In the genomic region with DNA sequence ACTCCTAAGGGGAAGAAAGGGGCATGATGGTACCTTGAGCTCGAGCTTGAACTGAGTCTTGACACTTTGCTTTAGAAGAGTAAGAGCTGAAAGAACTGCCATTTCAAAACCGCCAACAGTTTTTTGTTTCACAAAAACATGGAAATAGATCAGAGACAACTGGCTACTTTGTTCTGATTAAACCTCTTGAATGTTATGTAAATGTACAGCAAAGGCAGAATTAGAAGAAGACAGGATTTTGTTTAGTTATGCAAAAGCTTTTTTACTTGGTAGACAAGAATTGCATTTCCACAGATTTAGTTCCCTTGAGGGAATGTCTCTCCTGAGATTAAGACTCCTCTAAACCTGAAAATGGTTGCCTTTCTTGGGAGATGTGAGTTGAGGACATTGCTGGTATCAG, we compare ENCODE assay signal across 35 cellular contexts. TPM values are rescaled to one million over a fixed set of nuclear protein-coding genes. Genes with fewer than 3 reads are reported as not detected.
"Had no signal": no experiment of that assay in that cellular context is flagged by ENCODE, and none has a peak within 500 bp of the region (broad histone marks: within the 10 kb centered on the region; RNA-seq: fewer than 3 reads in every experiment).

No MANE protein-coding gene starts in this region.

- H3K4me3 ChIP-seq: adrenal gland, body of pancreas, esophagus squamous epithelium, gastroesophageal sphincter, heart right ventricle had no signal

- DNase-seq: activated CD4-positive, alpha-beta memory T cell treated with anti-CD3 and anti-CD28 coated beads, Interleukin-2, amount 10 ng/mL, durations not matched to agents 7 days and 5 days; activated CD4-positive, alpha-beta T cell treated with anti-CD3 and anti-CD28 coated beads for 1 hour; activated CD4-positive, alpha-beta T cell treated with anti-CD3 and anti-CD28 coated beads for 4 hours; activated CD4-positive, alpha-beta T cell treated with anti-CD3 and anti-CD28 coated beads, Interleukin-2, amount 10 ng/mL, durations not matched to agents 7 days and 5 days; activated CD4-positive, alpha-beta T cell treated with anti-CD3 and anti-CD28 coated beads, Interleukin-2, amount 50 U/mL, for 4 hours; activated effector memory CD4-positive, alpha-beta T cell treated with Interleukin-2 at 50 U/mL for 16 hours; activated gamma-delta T cell treated with Interleukin-2 at 50 U/mL for 16 hours; activated naive CD4-positive, alpha-beta T cell treated with Interleukin-2 at 50 U/mL for 16 hours; activated naive CD8-positive, alpha-beta T cell treated with anti-CD3 and anti-CD28 coated beads for 36 hours; activated naive CD8-positive, alpha-beta T cell treated with anti-CD3 and anti-CD28 coated beads, Interleukin-2, amount 50 U/mL, for 24 hours; activated T-cell treated with anti-CD3 and anti-CD28 coated beads, Interleukin-2, amount 50 U/mL, for 4 hours; adrenal gland; amygdala; aorta; body of pancreas; caudate nucleus; cortex of kidney; dermis blood vessel endothelial cell; effector CD4-positive, alpha-beta T cell; esophagus squamous epithelium; foreskin melanocyte; heart right ventricle; T-helper 1 cell; T-helper 17 cell; T1000 had no signal

- H3K27ac Mint-ChIP-seq: activated CD4-positive, alpha-beta memory T cell treated with anti-CD3 and anti-CD28 coated beads, Interleukin-2, amount 10 ng/mL, durations not matched to agents 7 days and 5 days; activated CD4-positive, alpha-beta T cell treated with anti-CD3 and anti-CD28 coated beads, Interleukin-2, amount 10 ng/mL, durations not matched to agents 7 days and 5 days; activated naive CD4-positive, alpha-beta T cell treated with anti-CD3 and anti-CD28 coated beads, Interleukin-2, amount 50 U/mL, for 24 hours; activated naive CD8-positive, alpha-beta T cell treated with anti-CD3 and anti-CD28 coated beads for 36 hours; activated naive CD8-positive, alpha-beta T cell treated with anti-CD3 and anti-CD28 coated beads, Interleukin-2, amount 50 U/mL, for 24 hours; activated T-helper 17 cell treated with anti-CD3 and anti-CD28 coated beads, Interleukin-2, amount 50 U/mL, for 72 hours; T-helper 17 cell; T-helper 2 cell treated with Interferon-gamma antibody and Interleukin-4, amounts not matched to agents 5 μg/mL and 100 μg/mL, for 36 hours had no signal

- H3K36me3 Mint-ChIP-seq: activated naive CD4-positive, alpha-beta T cell treated with anti-CD3 and anti-CD28 coated beads, Interleukin-2, amount 50 U/mL, for 24 hours; activated naive CD8-positive, alpha-beta T cell treated with anti-CD3 and anti-CD28 coated beads for 36 hours had no signal

- H3K36me3 ChIP-seq: adrenal gland, esophagus squamous epithelium, gastroesophageal sphincter, heart right ventricle had no signal

- H3K9me3 Mint-ChIP-seq: activated CD4-positive, alpha-beta T cell treated with anti-CD3 and anti-CD28 coated beads, Interleukin-2, amount 10 ng/mL, durations not matched to agents 7 days and 5 days; activated naive CD4-positive, alpha-beta T cell treated with anti-CD3 and anti-CD28 coated beads, Interleukin-2, amount 50 U/mL, for 24 hours; activated naive CD8-positive, alpha-beta T cell treated with anti-CD3 and anti-CD28 coated beads for 36 hours; activated naive CD8-positive, alpha-beta T cell treated with anti-CD3 and anti-CD28 coated beads, Interleukin-2, amount 50 U/mL, for 24 hours; activated T-cell treated with anti-CD3 and anti-CD28 coated beads, Interleukin-2, amount 50 U/mL, for 4 hours; activated T-helper 17 cell treated with anti-CD3 and anti-CD28 coated beads, Interleukin-2, amount 50 U/mL, for 72 hours; T-helper 2 cell treated with Interferon-gamma antibody and Interleukin-4, amounts not matched to agents 5 μg/mL and 100 μg/mL, for 36 hours had no signal

- H3K27ac ChIP-seq: adrenal gland, body of pancreas, epithelial cell of prostate, esophagus squamous epithelium, gastroesophageal sphincter, heart right ventricle had no signal

- H3K27me3 ChIP-seq: adrenal gland, body of pancreas, esophagus squamous epithelium, gastroesophageal sphincter, heart right ventricle had no signal

- H3K4me3 Mint-ChIP-seq: activated CD4-positive, alpha-beta memory T cell treated with anti-CD3 and anti-CD28 coated beads, Interleukin-2, amount 10 ng/mL, durations not matched to agents 7 days and 5 days; activated CD4-positive, alpha-beta T cell treated with anti-CD3 and anti-CD28 coated beads, Interleukin-2, amount 10 ng/mL, durations not matched to agents 7 days and 5 days; activated naive CD4-positive, alpha-beta T cell treated with anti-CD3 and anti-CD28 coated beads, Interleukin-2, amount 50 U/mL, for 24 hours; activated naive CD8-positive, alpha-beta T cell treated with anti-CD3 and anti-CD28 coated beads for 36 hours; activated naive CD8-positive, alpha-beta T cell treated with anti-CD3 and anti-CD28 coated beads, Interleukin-2, amount 50 U/mL, for 24 hours; activated T-cell treated with anti-CD3 and anti-CD28 coated beads, Interleukin-2, amount 50 U/mL, for 4 hours; activated T-helper 17 cell treated with anti-CD3 and anti-CD28 coated beads, Interleukin-2, amount 50 U/mL, for 72 hours; T-helper 17 cell; T-helper 2 cell treated with Interferon-gamma antibody and Interleukin-4, amounts not matched to agents 5 μg/mL and 100 μg/mL, for 36 hours had no signal

- H3K4me1 Mint-ChIP-seq: activated CD4-positive, alpha-beta memory T cell treated with anti-CD3 and anti-CD28 coated beads, Interleukin-2, amount 10 ng/mL, durations not matched to agents 7 days and 5 days; activated CD4-positive, alpha-beta T cell treated with anti-CD3 and anti-CD28 coated beads, Interleukin-2, amount 10 ng/mL, durations not matched to agents 7 days and 5 days; activated naive CD4-positive, alpha-beta T cell treated with anti-CD3 and anti-CD28 coated beads, Interleukin-2, amount 50 U/mL, for 24 hours; activated naive CD8-positive, alpha-beta T cell treated with anti-CD3 and anti-CD28 coated beads for 36 hours; activated naive CD8-positive, alpha-beta T cell treated with anti-CD3 and anti-CD28 coated beads, Interleukin-2, amount 50 U/mL, for 24 hours; activated T-helper 17 cell treated with anti-CD3 and anti-CD28 coated beads, Interleukin-2, amount 50 U/mL, for 72 hours; T-helper 17 cell had no signal

- H3K9me3 ChIP-seq: adrenal gland, body of pancreas, esophagus squamous epithelium, gastroesophageal sphincter, heart right ventricle had no signal

- H3K4me1 ChIP-seq: adrenal gland, body of pancreas, esophagus squamous epithelium, gastroesophageal sphincter, heart right ventricle had no signal

- ATAC-seq: activated naive CD8-positive, alpha-beta T cell treated with anti-CD3 and anti-CD28 coated beads, Interleukin-2, amount 50 U/mL, for 24 hours; activated T-cell treated with anti-CD3 and anti-CD28 coated beads, Interleukin-2, amount 50 U/mL, for 4 hours; activated T-helper 17 cell treated with anti-CD3 and anti-CD28 coated beads, Interleukin-2, amount 50 U/mL, for 72 hours; body of pancreas; gastroesophageal sphincter; heart right ventricle; T-helper 17 cell had no signal

- H3K27me3 Mint-ChIP-seq: activated naive CD4-positive, alpha-beta T cell treated with anti-CD3 and anti-CD28 coated beads, Interleukin-2, amount 50 U/mL, for 24 hours; activated naive CD8-positive, alpha-beta T cell treated with anti-CD3 and anti-CD28 coated beads for 36 hours; activated naive CD8-positive, alpha-beta T cell treated with anti-CD3 and anti-CD28 coated beads, Interleukin-2, amount 50 U/mL, for 24 hours had no signal

- FAIRE-seq: colon, endometrium, endothelial cell of umbilical vein had no signal

RNA-seq across cellular contexts. Expression of a gene that starts 33.3 kb away (rescaled TPM):
- total RNA-seq: activated CD4-positive, alpha-beta memory T cell treated with anti-CD3 and anti-CD28 coated beads, Interleukin-2, amount 10 ng/mL, durations not matched to agents 7 days and 5 days; activated naive CD8-positive, alpha-beta T cell treated with anti-CD3 and anti-CD28 coated beads for 36 hours; activated T-cell treated with anti-CD3 and anti-CD28 coated beads, Interleukin-2, amount 50 U/mL, for 4 hours; endothelial cell of umbilical vein; glomerular endothelial cell had no signal
- polyA plus RNA-seq: endothelial cell of umbilical vein, fibroblast of lung had no signal
